ENCODE assay signal across 1 cellular context in the genomic region with DNA sequence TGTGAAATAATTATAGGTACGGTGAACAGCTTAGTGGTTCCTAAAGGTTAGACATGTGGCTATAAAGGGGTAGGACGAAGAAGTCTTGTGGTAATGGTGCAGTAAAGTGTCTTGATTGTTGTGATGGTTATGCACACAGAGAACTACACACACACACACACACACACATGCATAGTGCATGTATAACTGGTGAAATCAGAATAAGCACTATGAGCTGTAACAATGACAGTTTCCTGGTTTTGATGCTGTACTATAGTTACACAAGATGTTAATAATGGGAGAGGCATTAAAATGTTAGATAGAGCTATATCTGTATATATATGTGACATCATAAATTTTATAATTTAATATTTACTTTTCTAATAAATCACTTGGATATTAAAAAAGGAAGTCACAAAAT.
TF ChIP-seq lines count a peak whose summit lies in the region.

No MANE protein-coding gene starts in this region.

TF ChIP-seq in IMR-90, 13 proteins besides CTCF, POLR2A, EP300 and RAD21 (continued from another document):
- TF ChIP-seq, protein P1, sequence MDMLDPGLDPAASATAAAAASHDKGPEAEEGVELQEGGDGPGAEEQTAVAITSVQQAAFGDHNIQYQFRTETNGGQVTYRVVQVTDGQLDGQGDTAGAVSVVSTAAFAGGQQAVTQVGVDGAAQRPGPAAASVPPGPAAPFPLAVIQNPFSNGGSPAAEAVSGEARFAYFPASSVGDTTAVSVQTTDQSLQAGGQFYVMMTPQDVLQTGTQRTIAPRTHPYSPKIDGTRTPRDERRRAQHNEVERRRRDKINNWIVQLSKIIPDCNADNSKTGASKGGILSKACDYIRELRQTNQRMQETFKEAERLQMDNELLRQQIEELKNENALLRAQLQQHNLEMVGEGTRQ (IDR thresholded peaks at IDR 0.05; ENCODE audit: low read depth, low read length) = no peak
- TF ChIP-seq, protein P2, sequence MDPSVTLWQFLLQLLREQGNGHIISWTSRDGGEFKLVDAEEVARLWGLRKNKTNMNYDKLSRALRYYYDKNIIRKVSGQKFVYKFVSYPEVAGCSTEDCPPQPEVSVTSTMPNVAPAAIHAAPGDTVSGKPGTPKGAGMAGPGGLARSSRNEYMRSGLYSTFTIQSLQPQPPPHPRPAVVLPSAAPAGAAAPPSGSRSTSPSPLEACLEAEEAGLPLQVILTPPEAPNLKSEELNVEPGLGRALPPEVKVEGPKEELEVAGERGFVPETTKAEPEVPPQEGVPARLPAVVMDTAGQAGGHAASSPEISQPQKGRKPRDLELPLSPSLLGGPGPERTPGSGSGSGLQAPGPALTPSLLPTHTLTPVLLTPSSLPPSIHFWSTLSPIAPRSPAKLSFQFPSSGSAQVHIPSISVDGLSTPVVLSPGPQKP (IDR thresholded peaks at IDR 0.05; ENCODE audit: borderline replicate concordance, low read depth, low read length) = no peak
- TF ChIP-seq CEBPB (IDR thresholded peaks at IDR 0.05; ENCODE audit: low read depth, low read length) = no peak
- TF ChIP-seq BHLHE40 (IDR thresholded peaks at IDR 0.05; ENCODE audit: low read depth, low read length) = no peak
- no peak for TF ChIP-seq CHD1 (IDR thresholded peaks at IDR 0.05; ENCODE audit: low read depth, low read length)
- no peak for TF ChIP-seq MAZ (IDR thresholded peaks at IDR 0.05; ENCODE audit: borderline replicate concordance, low read depth, low read length)
- TF ChIP-seq RCOR1 (IDR thresholded peaks at IDR 0.05; ENCODE audit: insufficient replicate concordance, low read length) = no peak
- no peak for TF ChIP-seq NFE2L2 (IDR thresholded peaks at IDR 0.05; ENCODE audit: low read depth, low read length)
- TF ChIP-seq RFX5 (IDR thresholded peaks at IDR 0.05; ENCODE audit: low read depth, low read length) = no peak
- TF ChIP-seq MXI1 (IDR thresholded peaks at IDR 0.05; ENCODE audit: borderline replicate concordance, low read depth, low read length) = no peak
